In genomic region chr3:101814835-101815234, GRCh38 we compare ENCODE assay signal across 1 cellular context.
TF ChIP-seq lines count a peak whose summit lies in the region.

No MANE protein-coding gene starts in this region.

TF ChIP-seq in A549, 52 proteins besides CTCF, POLR2A, EP300 and RAD21 (continued from another document):
- TF ChIP-seq ZFP36 (IDR thresholded peaks at IDR 0.05; ENCODE audit: borderline replicate concordance, partially characterized antibody) (no peak), HOXB13 (CRISPR knock-in tag; IDR thresholded peaks at IDR 0.05; ENCODE audit: low read depth) (no peak), HOXB5 (CRISPR knock-in tag; IDR thresholded peaks at IDR 0.05) (no peak), HDAC2 (IDR thresholded peaks at IDR 0.05) (no peak), EHF (CRISPR knock-in tag; IDR thresholded peaks at IDR 0.05) (no peak), RARB (CRISPR knock-in tag; IDR thresholded peaks at IDR 0.05) (no peak), RNF2 (IDR thresholded peaks at IDR 0.05; ENCODE audit: borderline replicate concordance, low read depth) (no peak)
